ENCODE assay signal across 2 cellular contexts in the genomic region with DNA sequence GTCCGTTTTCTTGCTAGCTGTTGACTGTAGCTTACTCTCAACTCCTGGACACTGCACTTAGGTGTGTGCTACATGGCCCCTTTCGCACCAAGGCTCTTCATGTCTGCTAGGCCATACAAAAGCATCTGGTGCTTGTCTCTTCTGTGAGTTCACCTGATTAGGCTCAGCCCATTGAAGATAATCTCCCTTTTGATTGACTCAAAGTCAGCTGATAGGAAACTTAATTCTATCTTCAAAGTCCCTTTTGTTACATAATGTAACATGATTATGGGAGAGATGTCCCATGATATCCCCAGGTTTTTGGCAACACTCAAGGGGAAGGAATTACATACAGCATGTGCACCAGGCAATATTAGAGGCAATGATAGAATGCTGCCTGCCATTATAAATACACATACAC.
TF ChIP-seq lines count a peak whose summit lies in the region.

No MANE protein-coding gene starts in this region.

TF ChIP-seq in A549, 52 proteins besides CTCF, POLR2A, EP300 and RAD21:
- TF ChIP-seq, protein P1, sequence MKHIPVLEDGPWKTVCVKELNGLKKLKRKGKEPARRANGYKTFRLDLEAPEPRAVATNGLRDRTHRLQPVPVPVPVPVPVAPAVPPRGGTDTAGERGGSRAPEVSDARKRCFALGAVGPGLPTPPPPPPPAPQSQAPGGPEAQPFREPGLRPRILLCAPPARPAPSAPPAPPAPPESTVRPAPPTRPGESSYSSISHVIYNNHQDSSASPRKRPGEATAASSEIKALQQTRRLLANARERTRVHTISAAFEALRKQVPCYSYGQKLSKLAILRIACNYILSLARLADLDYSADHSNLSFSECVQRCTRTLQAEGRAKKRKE (CRISPR knock-in tag; IDR thresholded peaks at IDR 0.05; ENCODE audit: low read depth), result no peak
- TF ChIP-seq FOXS1 (CRISPR knock-in tag; IDR thresholded peaks at IDR 0.05) (no peak), RCOR1 (IDR thresholded peaks at IDR 0.05; ENCODE audit: low read depth, low read length) (no peak)

TF ChIP-seq in IMR-90, 13 proteins besides CTCF, POLR2A, EP300 and RAD21:
- no peak for TF ChIP-seq NFE2L2 (IDR thresholded peaks at IDR 0.05; ENCODE audit: low read depth, low read length)
- TF ChIP-seq MXI1 (IDR thresholded peaks at IDR 0.05; ENCODE audit: borderline replicate concordance, low read depth, low read length), result no peak
- TF ChIP-seq CHD1 (IDR thresholded peaks at IDR 0.05; ENCODE audit: low read depth, low read length), result no peak
- TF ChIP-seq BHLHE40 (IDR thresholded peaks at IDR 0.05; ENCODE audit: low read depth, low read length), result no peak
- no peak for TF ChIP-seq MAFK (IDR thresholded peaks at IDR 0.05; ENCODE audit: low read depth, low read length)
- TF ChIP-seq, protein P2, sequence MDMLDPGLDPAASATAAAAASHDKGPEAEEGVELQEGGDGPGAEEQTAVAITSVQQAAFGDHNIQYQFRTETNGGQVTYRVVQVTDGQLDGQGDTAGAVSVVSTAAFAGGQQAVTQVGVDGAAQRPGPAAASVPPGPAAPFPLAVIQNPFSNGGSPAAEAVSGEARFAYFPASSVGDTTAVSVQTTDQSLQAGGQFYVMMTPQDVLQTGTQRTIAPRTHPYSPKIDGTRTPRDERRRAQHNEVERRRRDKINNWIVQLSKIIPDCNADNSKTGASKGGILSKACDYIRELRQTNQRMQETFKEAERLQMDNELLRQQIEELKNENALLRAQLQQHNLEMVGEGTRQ (IDR thresholded peaks at IDR 0.05; ENCODE audit: low read depth, low read length), result no peak
- TF ChIP-seq MAZ (IDR thresholded peaks at IDR 0.05; ENCODE audit: borderline replicate concordance, low read depth, low read length), result no peak
- no peak for TF ChIP-seq CEBPB (IDR thresholded peaks at IDR 0.05; ENCODE audit: low read depth, low read length)
- TF ChIP-seq, protein P3, sequence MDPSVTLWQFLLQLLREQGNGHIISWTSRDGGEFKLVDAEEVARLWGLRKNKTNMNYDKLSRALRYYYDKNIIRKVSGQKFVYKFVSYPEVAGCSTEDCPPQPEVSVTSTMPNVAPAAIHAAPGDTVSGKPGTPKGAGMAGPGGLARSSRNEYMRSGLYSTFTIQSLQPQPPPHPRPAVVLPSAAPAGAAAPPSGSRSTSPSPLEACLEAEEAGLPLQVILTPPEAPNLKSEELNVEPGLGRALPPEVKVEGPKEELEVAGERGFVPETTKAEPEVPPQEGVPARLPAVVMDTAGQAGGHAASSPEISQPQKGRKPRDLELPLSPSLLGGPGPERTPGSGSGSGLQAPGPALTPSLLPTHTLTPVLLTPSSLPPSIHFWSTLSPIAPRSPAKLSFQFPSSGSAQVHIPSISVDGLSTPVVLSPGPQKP (IDR thresholded peaks at IDR 0.05; ENCODE audit: borderline replicate concordance, low read depth, low read length), result no peak
- TF ChIP-seq FOS (IDR thresholded peaks at IDR 0.05; ENCODE audit: low read depth, low read length), result no peak
- no peak for TF ChIP-seq SMC3 (IDR thresholded peaks at IDR 0.05; ENCODE audit: low read depth, low read length)
- no peak for TF ChIP-seq RFX5 (IDR thresholded peaks at IDR 0.05; ENCODE audit: low read depth, low read length)
